Comparison of ENCODE assay signal across 8 cellular contexts in the genomic region with DNA sequence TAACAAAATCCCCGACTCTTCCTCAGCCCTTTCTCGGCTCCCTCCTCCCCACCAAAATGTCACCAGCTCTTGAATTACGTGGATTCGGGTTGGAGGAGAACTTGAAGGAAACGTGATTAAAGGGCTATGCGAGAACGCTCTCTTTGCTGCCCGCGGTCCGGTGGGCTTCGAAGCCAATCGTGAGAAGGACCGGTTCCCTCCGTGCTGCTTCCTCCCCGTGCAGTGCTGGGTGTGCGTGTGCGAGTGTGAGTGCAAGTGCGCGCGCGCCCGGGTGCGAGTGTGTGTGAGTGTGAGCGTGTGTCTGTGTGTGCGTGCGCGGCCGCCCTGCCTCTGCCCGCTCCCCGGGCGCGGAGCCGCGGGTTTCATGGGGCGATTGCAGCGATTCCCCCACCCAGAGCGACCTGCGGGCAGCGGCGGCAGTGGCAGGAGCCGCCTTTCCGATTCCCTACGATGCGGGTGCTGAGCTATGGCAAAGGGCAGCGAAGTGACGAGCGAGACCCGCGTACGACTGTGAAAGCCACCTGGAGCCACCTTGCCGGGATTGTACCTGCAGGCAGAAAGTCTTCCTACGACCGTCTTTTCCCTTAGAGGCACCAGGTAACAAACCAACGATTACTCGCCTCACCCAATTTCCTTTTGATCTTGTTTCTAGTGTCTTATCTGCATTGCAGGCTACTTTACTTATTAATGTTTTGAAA. TPM values are rescaled to one million over a fixed set of nuclear protein-coding genes. Genes with fewer than 3 reads are reported as not detected.
DNase-seq lines count a peak whose midpoint lies in the region; ATAC-seq and TF ChIP-seq lines count a peak whose summit lies in the region.

No MANE protein-coding gene starts in this region.

- WGBS in smooth muscle cell (ENCODE audit: low lambda C conversion rate) = under 1% methylated on average over 46 of the region's 55 CpGs

- H4K20me1 ChIP-seq in smooth muscle cell (ENCODE audit: low read depth) = peaks cover 16% of the 10 kb centered on the region

- H3K4me3 ChIP-seq in Panc1 (ENCODE audit: low read depth in 2 of 2, low read length in 2 of 2) (peak overlapping the region; percentile 62 to 84), left ventricle myocardium inferior (peak overlapping the region; percentile 70), smooth muscle cell (peak overlapping the region; percentile 81)

- BruUV-seq in Panc1 (replicated peaks; lab: Mats Ljungman, UMichigan) = no TSS peak

- H3K27me3 ChIP-seq in Panc1 (ENCODE audit: control insufficient read depth, insufficient read depth, low read length) = no peaks in the 10 kb centered on the region
- H3K27me3 ChIP-seq in left ventricle myocardium inferior (ENCODE audit: low read depth) = peaks cover 95% of the 10 kb centered on the region
- H3K27me3 ChIP-seq in smooth muscle cell (ENCODE audit: low read depth) = no peaks in the 10 kb centered on the region

- H3K4me1 ChIP-seq in Panc1 (ENCODE audit: control insufficient read depth, insufficient read depth, low read length) (peaks cover 9% of the 10 kb centered on the region), left ventricle myocardium inferior (peaks cover 43% of the 10 kb centered on the region), smooth muscle cell (ENCODE audit: low read depth) (peaks cover 17% of the 10 kb centered on the region)

- H2AFZ ChIP-seq in smooth muscle cell (ENCODE audit: low read depth) = peak overlapping the region; percentile 99

- in situ Hi-C loops in Panc1 (cut with HindIII; ENCODE audit: low pct_unique_long_range_greater_than_20kb, low sequenced_read_pairs) = no loop called here

- H3K79me2 ChIP-seq in smooth muscle cell (ENCODE audit: low read depth) = peaks cover 86% of the 10 kb centered on the region

- H3K9ac ChIP-seq in smooth muscle cell (ENCODE audit: low read depth) = peak overlapping the region; percentile 45

- ATAC-seq in Panc1 (no peak), HG02970 (IDR thresholded peaks at IDR 0.05; ENCODE audit: low FRiP score, unreplicated experiment) (no peak), GM21723 (IDR thresholded peaks at IDR 0.05; ENCODE audit: unreplicated experiment) (no peak), HG02571 (IDR thresholded peaks at IDR 0.05; ENCODE audit: unreplicated experiment) (no peak)

- CTCF ChIA-PET in Panc1 (lab: Charles Lee) = no interaction called here

- H3K36me3 ChIP-seq in Panc1 (ENCODE audit: control insufficient read depth, insufficient read depth, low read length) = no peaks in the 10 kb centered on the region
- no peaks in the 10 kb centered on the region for H3K36me3 ChIP-seq in left ventricle myocardium inferior
- H3K36me3 ChIP-seq in smooth muscle cell (ENCODE audit: low read depth) = no peaks in the 10 kb centered on the region

- H3F3A ChIP-seq in smooth muscle cell (ENCODE audit: low read depth) = peaks cover 7% of the 10 kb centered on the region

- H3K9me3 ChIP-seq in Panc1 (ENCODE audit: control insufficient read depth, insufficient read depth, low read depth, low read length) (no peaks in the 10 kb centered on the region), left ventricle myocardium inferior (replicated peaks) (no peaks in the 10 kb centered on the region), smooth muscle cell (replicated peaks; ENCODE audit: low read depth) (no peaks in the 10 kb centered on the region)

- H3K27ac ChIP-seq in Panc1 (ENCODE audit: low read length) (peak overlapping the region; percentile 86), left ventricle myocardium inferior (replicated peaks) (no peak overlapping the region), smooth muscle cell (ENCODE audit: low read depth) (no peak overlapping the region)

- intact Hi-C loops in Panc1 (cut with micrococcal nuclease; ENCODE audit: unreplicated experiment) = loop anchor here (10.0 kb wide), 3 partner anchors 177 to 587 kb away; no protein-coding TSS in a partner anchor
- intact Hi-C loops in left ventricle myocardium inferior (cut with micrococcal nuclease) = no loop called here

- no peak for TF ChIP-seq CTCF in Panc1 (IDR thresholded peaks at IDR 0.05)
- TF ChIP-seq CTCF in left ventricle myocardium inferior (IDR thresholded peaks at IDR 0.05; ENCODE audit: borderline replicate concordance) = no peak
- TF ChIP-seq CTCF in smooth muscle cell (IDR thresholded peaks at IDR 0.05; ENCODE audit: borderline replicate concordance, insufficient read depth, poor library complexity, severe bottlenecking) = no peak

- peak overlapping the region; percentile 97 for H3K4me2 ChIP-seq in smooth muscle cell

- peak; percentile 14 for DNase-seq in HK-2 (ENCODE audit: unreplicated experiment)
- no peak for DNase-seq in Panc1 (ENCODE audit: low read depth, low spot score)
- DNase-seq in left ventricle myocardium inferior = no peak
- DNase-seq in smooth muscle cell (lab: John Stamatoyannopoulos, UW; ENCODE audit: unreplicated experiment) = no peak
- no peak for DNase-seq in SIG-M5 (lab: John Stamatoyannopoulos, UW)

- POLR2A ChIA-PET in Panc1 (lab: Charles Lee) = no interaction called here

RNA-seq across cellular contexts. Expression of a gene that starts 1.4 kb away (rescaled TPM):
- total RNA-seq in Panc1 (2021; ENCODE audit: unreplicated experiment) = 9.8 TPM
- 10.2 TPM for polyA plus RNA-seq in Panc1 (2012; ENCODE audit: insufficient read length)
- total RNA-seq in left ventricle myocardium inferior = 0.30 TPM
- 33.8 and 44.6 TPM in 2 replicates for total RNA-seq in smooth muscle cell
- polyA plus RNA-seq in smooth muscle cell = 12.7 and 22.1 TPM in 2 replicates
